Comparison of ENCODE assay signal across 8 cellular contexts in the genomic region with DNA sequence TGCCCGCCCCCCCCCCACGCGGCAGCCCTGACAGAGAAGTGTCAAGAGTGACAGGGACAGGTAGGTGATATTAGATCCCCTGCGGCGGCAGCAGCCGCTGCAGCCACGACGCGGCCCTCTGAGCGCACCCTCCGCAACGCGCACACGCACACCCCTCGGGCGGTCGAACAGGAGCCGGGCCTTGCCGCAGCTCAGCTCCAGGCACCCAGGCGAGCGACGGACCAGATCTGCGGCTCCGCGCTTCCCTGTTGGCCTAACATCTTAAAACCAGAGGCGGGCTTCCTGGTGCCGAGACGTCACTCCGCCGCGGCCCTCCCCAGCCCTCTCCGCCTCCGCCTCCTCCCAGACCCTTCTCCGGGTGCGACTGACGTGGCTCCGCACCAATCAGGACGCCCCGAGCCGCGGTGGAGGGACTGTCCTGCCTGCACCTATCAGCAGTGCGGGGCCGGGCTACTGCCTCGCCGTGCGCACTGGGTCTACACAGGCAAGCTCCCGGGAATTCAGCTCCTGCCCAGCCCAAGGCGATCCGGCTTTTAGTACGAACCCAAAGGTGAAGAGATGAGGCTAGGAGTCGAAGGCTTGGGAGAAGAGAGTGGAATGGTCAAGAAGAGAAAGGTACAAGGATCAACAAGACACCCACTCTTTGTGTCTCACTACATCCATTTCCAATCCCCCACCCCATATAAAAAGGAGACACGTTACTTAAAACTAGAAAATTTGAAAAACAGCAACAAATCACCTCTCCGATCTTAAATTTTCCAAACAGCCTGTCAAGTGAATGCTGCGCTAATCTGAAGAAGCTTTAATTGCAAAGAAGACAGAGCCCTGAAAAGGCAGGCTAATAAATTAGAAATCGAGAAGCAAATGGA. TPM values are rescaled to one million over a fixed set of nuclear protein-coding genes. Genes with fewer than 3 reads are reported as not detected.
DNase-seq lines count a peak whose midpoint lies in the region; ATAC-seq and TF ChIP-seq lines count a peak whose summit lies in the region.

A gene (minus strand): TSS at position 237 of the 869 bp plus-strand sequence. CDS start 617 bp downstream, outside the sequence.

- H3K4me2 ChIP-seq in fibroblast of lung (ENCODE audit: extremely low read depth, insufficient read depth, low read length) (peak within 1 kb of the TSS; percentile 59), neural progenitor cell (peak within 1 kb of the TSS; percentile 81)

- peaks cover 7% of the 10 kb centered on the region; the same call in 1 of the 2 replicates for H3K4me1 ChIP-seq in ES-I3 (ENCODE audit: insufficient read depth, low read length)
- no peaks in the 10 kb centered on the region for H3K4me1 ChIP-seq in fibroblast of lung (ENCODE audit: control insufficient read depth, extremely low read depth, insufficient read depth, low read length)
- H3K4me1 ChIP-seq in neural progenitor cell = peaks cover 34% of the 10 kb centered on the region

- peak within 1 kb of the TSS; percentile 7 to 49 (median 26) for H3K4me3 ChIP-seq in fibroblast of lung (replicated peaks in 1 of 4; ENCODE audit: control extremely low read depth in 1 of 4, insufficient read depth in 1 of 4, low read depth in 3 of 4, low read length in 4 of 4)
- peak within 1 kb of the TSS; percentile 53 for H3K4me3 ChIP-seq in neural progenitor cell

- H3K36me3 ChIP-seq in ES-I3 (ENCODE audit: insufficient read depth, low read length) (no peaks in the 10 kb centered on the region), fibroblast of lung (ENCODE audit: control insufficient read depth, insufficient read depth, low read length) (no peaks in the 10 kb centered on the region), neural progenitor cell (no peaks in the 10 kb centered on the region)

- H2AFZ ChIP-seq in fibroblast of lung (ENCODE audit: low read length) = no peak within 1 kb of the TSS
- peak within 1 kb of the TSS; percentile 12 for H2AFZ ChIP-seq in neural progenitor cell (replicated peaks)

- H3K9me3 Mint-ChIP-seq in neural progenitor cell = peaks cover 6% of the 10 kb centered on the region

- no peak for TF ChIP-seq CTCF in fibroblast of lung (conservative IDR thresholded peaks at IDR 0.05 in 1 of 2, IDR thresholded peaks at IDR 0.05 in 1 of 2; ENCODE audit: low read depth in 1 of 2, low read length in 2 of 2)
- TF ChIP-seq CTCF in neural progenitor cell (IDR thresholded peaks at IDR 0.05) = no peak

- peaks cover 37% of the 10 kb centered on the region for H3K4me1 Mint-ChIP-seq in neural progenitor cell

- no peaks in the 10 kb centered on the region for H3K9me3 ChIP-seq in ES-I3 (ENCODE audit: control insufficient read depth, insufficient read depth, low read length)
- H3K9me3 ChIP-seq in fibroblast of lung (ENCODE audit: control insufficient read depth, insufficient read depth, low read depth, low read length) = no peaks in the 10 kb centered on the region
- H3K9me3 ChIP-seq in neural progenitor cell (ENCODE audit: low read depth) = no peaks in the 10 kb centered on the region

- H3K79me2 ChIP-seq in fibroblast of lung (ENCODE audit: control insufficient read depth, insufficient read depth, low read length) (no peaks in the 10 kb centered on the region), neural progenitor cell (ENCODE audit: low read depth) (no peaks in the 10 kb centered on the region)

- H4K20me1 ChIP-seq in fibroblast of lung (ENCODE audit: control insufficient read depth, extremely low read depth, insufficient read depth, low read length) (no peaks in the 10 kb centered on the region), neural progenitor cell (ENCODE audit: low read depth) (peaks cover 62% of the 10 kb centered on the region)

- peak within 1 kb of the TSS; percentile 84 for H3K4me3 Mint-ChIP-seq in neural progenitor cell

- H3K27ac ChIP-seq in fibroblast of lung (ENCODE audit: insufficient read depth, low read length) (no peak within 1 kb of the TSS), neural progenitor cell (no peak within 1 kb of the TSS)

- H3K9ac ChIP-seq in ES-I3 (ENCODE audit: low read depth, low read length) = peak within 1 kb of the TSS; percentile 54; the same call in 1 of the 2 replicates
- H3K9ac ChIP-seq in fibroblast of lung (ENCODE audit: insufficient read depth, low read length) = no peak within 1 kb of the TSS
- H3K9ac ChIP-seq in neural progenitor cell = no peak within 1 kb of the TSS

- H3F3A ChIP-seq in neural progenitor cell (ENCODE audit: low read depth) = peaks cover 35% of the 10 kb centered on the region

- DNase-seq in LHCN-M2 (ENCODE audit: low read depth) (peak; percentile 99), fibroblast of lung (ENCODE audit: low read depth in 2 of 2) (peak; percentile 83 to 84), neural progenitor cell (ENCODE audit: low spot score) (peak; percentile 98)
- DNase-seq in activated CD4-positive, alpha-beta T cell treated with anti-CD3 and anti-CD28 coated beads, Interleukin-2, amount 50 U/mL, for 1 hour = peak; percentile 11
- DNase-seq in central memory CD4-positive, alpha-beta T cell = no peak

- peaks cover 95% of the 10 kb centered on the region for H3K27me3 Mint-ChIP-seq in neural progenitor cell (ENCODE audit: insufficient read depth, low read depth)

- H3K36me3 Mint-ChIP-seq in neural progenitor cell = no peaks in the 10 kb centered on the region

- H3K27me3 ChIP-seq in fibroblast of lung (ENCODE audit: control insufficient read depth, insufficient read depth, low read length) (peaks cover 81% of the 10 kb centered on the region), neural progenitor cell (peaks cover 100% of the 10 kb centered on the region)

- H3K27ac Mint-ChIP-seq in neural progenitor cell = no peak within 1 kb of the TSS

- ATAC-seq in GM21786 (IDR thresholded peaks at IDR 0.05; ENCODE audit: unreplicated experiment) (peak; percentile 94), GM21529 (IDR thresholded peaks at IDR 0.05; ENCODE audit: unreplicated experiment) (no peak)

RNA-seq across cellular contexts. Expression of the gene that starts here (rescaled TPM):
- total RNA-seq in LHCN-M2 (2014; rRNA removed) (60.5 and 67.0 TPM in 2 replicates), fibroblast of lung (0.26 and 0.33 TPM in 2 replicates), neural progenitor cell (ENCODE audit: low replicate concordance) (0.59 and 1.6 TPM in 2 replicates)
- polyA plus RNA-seq in LHCN-M2 (2012) = 39.3 TPM
- polyA plus RNA-seq in fibroblast of lung = 0.40 and 0.41 TPM in 2 replicates
- polyA plus RNA-seq in fibroblast of lung (2012) = 0.43 and 0.65 TPM in 2 replicates
- not detected in 2 replicates for polyA minus RNA-seq in fibroblast of lung (ENCODE audit: low replicate concordance)

Comparison
In these comparisons a context has a peak if more than half of its experiments do, and no peak if none do; other contexts are left out.
1. RNA of the gene that starts here (total RNA-seq): 60.5 to 67.0 TPM in LHCN-M2; 0.59 to 1.6 TPM in neural progenitor cell and 0.26 to 0.33 TPM in fibroblast of lung; every median in the first group is over 10 times any median in the second.
2. Peak in DNase-seq, H3K4me3 ChIP-seq and H3K4me2 ChIP-seq in fibroblast of lung; RNA of the gene not detected or under 1 TPM.